In genomic region chr22:24292202-24292830, GRCh38 we compare ENCODE assay signal across 8 cellular contexts. TPM values are rescaled to one million over a fixed set of nuclear protein-coding genes. Genes with fewer than 3 reads are reported as not detected.
DNase-seq lines count a peak whose midpoint lies in the region; ATAC-seq and TF ChIP-seq lines count a peak whose summit lies in the region.
"Not testable (repeated sequence)": the region's sequence is repeated elsewhere in the genome, so short reads cannot be mapped to it uniquely, and the experiment has no call there.
"Had no signal": no experiment of that assay in that cellular context is flagged by ENCODE, and none has a peak within 500 bp of the region (broad histone marks: within the 10 kb centered on the region; RNA-seq: fewer than 3 reads in every experiment).

No MANE protein-coding gene starts in this region.

- not testable (repeated sequence) for H4K12ac ChIP-seq in trophoblast cell (ENCODE audit: low read depth, low read length)

- not testable (repeated sequence) for H3K36me3 ChIP-seq in right atrium auricular region; lower lobe of right lung; trophoblast cell (ENCODE audit: control insufficient read depth in 1 of 2, insufficient read depth in 2 of 2, low read length in 2 of 2); stomach smooth muscle (ENCODE audit: control insufficient read depth in 2 of 2, insufficient read depth in 2 of 2, low read length in 2 of 2); upper lobe of right lung

- not testable (repeated sequence) for H3K27me3 Mint-ChIP-seq in activated B cell treated with CpG ODN at 0.5 μM for 24 hours

- H3K36me3 Mint-ChIP-seq in activated B cell treated with CpG ODN at 0.5 μM for 24 hours (ENCODE audit: low read depth): not testable (repeated sequence)

- not testable (repeated sequence) for H3K9ac ChIP-seq in trophoblast cell (ENCODE audit: low read length); stomach smooth muscle (ENCODE audit: low read length in 2 of 2)

- H2BK5ac ChIP-seq in trophoblast cell (ENCODE audit: low read depth, low read length, poor library complexity): peak overlapping the region; percentile 79

- intact Hi-C loops in activated B cell treated with CpG ODN at 0.5 μM for 24 hours (cut with micrococcal nuclease); lower lobe of right lung (cut with DNase I); upper lobe of right lung (cut with DNase I): not testable (repeated sequence)

- H3K4me1 Mint-ChIP-seq in activated B cell treated with CpG ODN at 0.5 μM for 24 hours: peaks cover 39% of the 10 kb centered on the region

- CTCF ChIA-PET in activated B cell treated with CpG ODN at 0.5 μM for 24 hours (lab: Charles Lee): not testable (repeated sequence)

- H3K79me1 ChIP-seq in trophoblast cell (ENCODE audit: low read length): peaks cover 10% of the 10 kb centered on the region

- H3K4me1 ChIP-seq in right atrium auricular region (peaks cover 0 to 74% of the 10 kb centered on the region in 2 donors), lower lobe of right lung (peaks cover 39% of the 10 kb centered on the region), trophoblast cell (ENCODE audit: control insufficient read depth in 1 of 2, insufficient read depth in 2 of 2, low read length in 2 of 2) (peaks cover 7 to 17% of the 10 kb centered on the region in 2 experiments), stomach smooth muscle (ENCODE audit: control insufficient read depth, insufficient read depth, low read length) (peaks cover 14% of the 10 kb centered on the region), upper lobe of right lung (peaks cover 32% of the 10 kb centered on the region)

- peak overlapping the region; percentile 100 for H3K4ac ChIP-seq in trophoblast cell (ENCODE audit: low read depth, low read length)

- not testable (repeated sequence) for H3K4me2 ChIP-seq in trophoblast cell (ENCODE audit: low read length)

- TF ChIP-seq CTCF in activated B cell treated with CpG ODN at 0.5 μM for 24 hours (IDR thresholded peaks at IDR 0.05); coronary artery (IDR thresholded peaks at IDR 0.05); right atrium auricular region (IDR thresholded peaks at IDR 0.05); lower lobe of right lung (IDR thresholded peaks at IDR 0.05); upper lobe of right lung (IDR thresholded peaks at IDR 0.05): not testable (repeated sequence)

- not testable (repeated sequence) for H2AK5ac ChIP-seq in trophoblast cell (ENCODE audit: low read length)

- H3K23ac ChIP-seq in trophoblast cell (ENCODE audit: low read length): peak overlapping the region; percentile 27

- H3K9me3 Mint-ChIP-seq in activated B cell treated with CpG ODN at 0.5 μM for 24 hours: not testable (repeated sequence)

- not testable (repeated sequence) for H3K9me3 ChIP-seq in right atrium auricular region; lower lobe of right lung; trophoblast cell (ENCODE audit: insufficient read depth, low read depth, low read length); stomach smooth muscle (ENCODE audit: control insufficient read depth in 2 of 2, low read length in 2 of 2); upper lobe of right lung

- peak overlapping the region; percentile 62 for H4K91ac ChIP-seq in trophoblast cell (ENCODE audit: low read depth, low read length)

- H3K4me3 ChIP-seq in coronary artery: peak overlapping the region; percentile 11
- not testable (repeated sequence) for H3K4me3 ChIP-seq in right atrium auricular region; lower lobe of right lung; trophoblast cell (ENCODE audit: low read depth, low read length); stomach smooth muscle (ENCODE audit: low read length in 2 of 2); upper lobe of right lung

- H3K18ac ChIP-seq in trophoblast cell (ENCODE audit: low read length): not testable (repeated sequence)

- not testable (repeated sequence) for H2BK120ac ChIP-seq in trophoblast cell (ENCODE audit: insufficient read depth, low read length, poor library complexity)

- not testable (repeated sequence) for H3K27me3 ChIP-seq in right atrium auricular region; lower lobe of right lung (ENCODE audit: low read depth); trophoblast cell (ENCODE audit: insufficient read depth, low read length); stomach smooth muscle (ENCODE audit: control insufficient read depth in 1 of 2, insufficient read depth in 2 of 2, low read length in 2 of 2); upper lobe of right lung

- not testable (repeated sequence) for H3K14ac ChIP-seq in trophoblast cell (ENCODE audit: low read length)

- not testable (repeated sequence) for H2BK12ac ChIP-seq in trophoblast cell (ENCODE audit: low read length)

- not testable (repeated sequence) for DNase-seq in activated B cell treated with CpG ODN at 0.5 μM for 24 hours; coronary artery (ENCODE audit: low spot score); right atrium auricular region (ENCODE audit: low spot score); lower lobe of right lung; trophoblast cell; upper lobe of right lung

- POLR2A ChIA-PET in activated B cell treated with CpG ODN at 0.5 μM for 24 hours (lab: Charles Lee): not testable (repeated sequence)

- ATAC-seq in activated B cell treated with CpG ODN at 0.5 μM for 24 hours (ENCODE audit: low read depth); lower lobe of right lung; upper lobe of right lung: not testable (repeated sequence)

- H2AFZ ChIP-seq in trophoblast cell (ENCODE audit: insufficient read depth, low read length, poor library complexity): not testable (repeated sequence)

- not testable (repeated sequence) for H3K79me2 ChIP-seq in trophoblast cell (ENCODE audit: control insufficient read depth, insufficient read depth, low read length, poor library complexity)

- H3K27ac ChIP-seq in coronary artery (peak overlapping the region; percentile 52 to 87), right atrium auricular region (peak overlapping the region; percentile 78 to 92), lower lobe of right lung (peak overlapping the region; percentile 43), stomach smooth muscle (ENCODE audit: low read length) (peak overlapping the region; percentile 42), upper lobe of right lung (peak overlapping the region; percentile 39)
- not testable (repeated sequence) for H3K27ac ChIP-seq in trophoblast cell (ENCODE audit: low read depth, low read length)

- WGBS in trophoblast cell (ENCODE audit: extremely low coverage, insufficient coverage, insufficient read length): no CpG with 5 or more reads among the region's 3 CpGs

- peak overlapping the region; percentile 70 for H4K8ac ChIP-seq in trophoblast cell (ENCODE audit: low read depth, low read length)

- H3K4me3 Mint-ChIP-seq in activated B cell treated with CpG ODN at 0.5 μM for 24 hours: not testable (repeated sequence)

- peak overlapping the region; percentile 61 for H3K27ac Mint-ChIP-seq in activated B cell treated with CpG ODN at 0.5 μM for 24 hours

RNA-seq across cellular contexts. Expression of gene SPECC1L, which starts 21.7 kb away (rescaled TPM):
- 59.0 and 64.5 TPM in 2 replicates for total RNA-seq in activated B cell treated with CpG ODN at 0.5 μM for 24 hours
- 10 to 100 TPM; 33.6 to 39.1 TPM for total RNA-seq in right atrium auricular region
- 69.9 TPM for total RNA-seq in lower lobe of right lung
- 28.4 and 30.4 TPM in 2 replicates for polyA plus RNA-seq in trophoblast cell (2013)
- 87.1 TPM for total RNA-seq in upper lobe of right lung

RNA-seq across cellular contexts. Expression of gene GGT5, which starts 47.4 kb away (rescaled TPM):
- total RNA-seq in activated B cell treated with CpG ODN at 0.5 μM for 24 hours (not detected in 2 replicates), right atrium auricular region (10 to 100 TPM; 36.2 to 58.7 TPM), lower lobe of right lung (29.4 TPM), upper lobe of right lung (66.5 TPM)
- polyA plus RNA-seq in trophoblast cell (2013): 8.2 and 9.1 TPM in 2 replicates
- total RNA-seq: CD4-positive, alpha-beta memory T cell had no signal
- polyA plus RNA-seq: CD4-positive, alpha-beta memory T cell had no signal

Comparison
In these comparisons a context has a peak if more than half of its experiments do, and no peak if none do; other contexts are left out.
1. RNA of gene GGT5, which starts 47.4 kb away (total RNA-seq): 66.5 TPM in upper lobe of right lung (single experiment), 36.2 to 58.7 TPM in right atrium auricular region and 29.4 TPM in lower lobe of right lung (single experiment); not detected in activated B cell treated with CpG ODN at 0.5 μM for 24 hours; every median in the first group is over 10 times any median in the second.